ENCODE assay signal across 1 cellular context in genomic region chr10:79463578-79464496, GRCh38.
TF ChIP-seq lines count a peak whose summit lies in the region.

No MANE protein-coding gene starts in this region.

TF ChIP-seq in HEK293, 187 proteins besides CTCF, POLR2A, EP300 and RAD21 (continued from another document):
- no peak for TF ChIP-seq TSHZ1 (tag by site-specific recombination; IDR thresholded peaks at IDR 0.05; ENCODE audit: borderline replicate concordance)
- no peak for TF ChIP-seq ZNF214 (tag by site-specific recombination; IDR thresholded peaks at IDR 0.05; ENCODE audit: borderline replicate concordance)
